ENCODE assay signal across 35 cellular contexts in genomic region chr18:41763361-41763760, GRCh38.
"Had no signal": no experiment of that assay in that cellular context is flagged by ENCODE, and none has a peak within 500 bp of the region (broad histone marks: within the 10 kb centered on the region; RNA-seq: fewer than 3 reads in every experiment).

No MANE protein-coding gene starts in this region.

- H3K4me2 ChIP-seq: KMS-11 had no signal

- H3K27me3 ChIP-seq: MG63 had no signal

- H3K9ac ChIP-seq: KMS-11 had no signal

- DNase-seq: Karpas-422, Kasumi-1, MG63, MV-4-11, NCI-H1048, NCI-H1092, NCI-H1092 treated with DMSO at 0.1 percent for 48 hours, NCI-H1105, NCI-H1105 treated with DMSO at 0.1 percent for 48 hours, NCI-H1417, NCI-H1417 treated with DMSO at 0.1 percent for 48 hours, NCI-H1436, NCI-H1436 treated with DMSO at 0.1 percent for 48 hours, NCI-H146, NCI-H1694, NCI-H1694 treated with DMSO at 0.1 percent for 48 hours, NCI-H187, NCI-H187 treated with DMSO at 0.1 percent for 48 hours, NCI-H1930, NCI-H2029, NCI-H2029 treated with DMSO at 0.1 percent for 48 hours, NCI-H2081, NCI-H2081 treated with DMSO at 0.1 percent for 48 hours, NCI-H2107, NCI-H2171, NCI-H2171 treated with DMSO at 0.1 percent for 48 hours, NCI-H2227 treated with DMSO at 0.1 percent for 48 hours, NCI-H226, NCI-H345, NCI-H446, NCI-H446 treated with DMSO at 0.1 percent for 48 hours, NCI-H510A, NCI-H510A treated with DMSO at 0.1 percent for 48 hours, NCI-H524 had no signal

- H3K4me3 ChIP-seq: MG63 had no signal

- H3K36me3 ChIP-seq: MG63 had no signal

- H3K9me3 ChIP-seq: MG63 had no signal

- H3K27ac ChIP-seq: KMS-11 had no signal
